Comparison of ENCODE assay signal across 36 cellular contexts in genomic region chr12:120994059-120994458, GRCh38. TPM values are rescaled to one million over a fixed set of nuclear protein-coding genes. Genes with fewer than 3 reads are reported as not detected.
"Had no signal": no experiment of that assay in that cellular context is flagged by ENCODE, and none has a peak within 500 bp of the region (broad histone marks: within the 10 kb centered on the region; RNA-seq: fewer than 3 reads in every experiment).

No MANE protein-coding gene starts in this region.

- H3K36me3 Mint-ChIP-seq: activated naive CD8-positive, alpha-beta T cell had no signal

- H3K27ac Mint-ChIP-seq: activated B cell treated with CpG ODN at 0.5 μM for 24 hours; activated CD8-positive, alpha-beta T cell treated with anti-CD3 and anti-CD28 coated beads for 36 hours; activated naive CD8-positive, alpha-beta T cell; activated T-helper 17 cell treated with anti-CD3 and anti-CD28 coated beads, Interleukin-2, amount 50 U/mL, for 72 hours; effector memory CD8-positive, alpha-beta T cell; T-helper 17 cell; T-helper 2 cell treated with Interferon-gamma antibody and Interleukin-4, amounts not matched to agents 5 μg/mL and 100 μg/mL, for 36 hours had no signal

- DNase-seq: activated B cell treated with CpG ODN at 0.5 μM for 24 hours; activated CD4-positive, alpha-beta T cell treated with anti-CD3 and anti-CD28 coated beads for 48 hours; activated CD4-positive, alpha-beta T cell treated with anti-CD3 and anti-CD28 coated beads, Interleukin-2, amount 50 U/mL, for 1 hour; activated CD4-positive, alpha-beta T cell treated with anti-CD3 and anti-CD28 coated beads, Interleukin-2, amount 50 U/mL, for 48 hours; activated CD8-positive, alpha-beta memory T cell treated with anti-CD3 and anti-CD28 coated beads for 24 hours; activated CD8-positive, alpha-beta T cell treated with anti-CD3 and anti-CD28 coated beads for 36 hours; activated effector memory CD4-positive, alpha-beta T cell treated with Interleukin-2 at 50 U/mL for 16 hours; activated gamma-delta T cell treated with Interleukin-2 at 50 U/mL for 16 hours; activated naive CD4-positive, alpha-beta T cell treated with anti-CD3 and anti-CD28 coated beads, Interleukin-2, amount 50 U/mL, for 16 hours; activated naive CD4-positive, alpha-beta T cell treated with Interleukin-2 at 50 U/mL for 16 hours; activated T-cell treated with anti-CD3 and anti-CD28 coated beads, Interleukin-2, amount 50 U/mL, for 4 hours; amygdala; body of pancreas; caudate nucleus; cortex of kidney; dermis blood vessel endothelial cell; effector CD4-positive, alpha-beta T cell; effector memory CD8-positive, alpha-beta T cell; erythroblast; esophagus squamous epithelium; foreskin melanocyte; T-helper 1 cell; T-helper 17 cell; T1000; WERI-Rb-1 had no signal

- H3K36me3 ChIP-seq: esophagus squamous epithelium, gastroesophageal sphincter, WERI-Rb-1 had no signal

- H3K27me3 ChIP-seq: body of pancreas, esophagus squamous epithelium had no signal

- H3K27me3 Mint-ChIP-seq: T-helper 17 cell had no signal

- H3K4me1 Mint-ChIP-seq: activated B cell treated with CpG ODN at 0.5 μM for 24 hours, T-helper 17 cell had no signal

- H3K4me3 ChIP-seq: body of pancreas, esophagus squamous epithelium, gastroesophageal sphincter had no signal

- H3K9me3 ChIP-seq: body of pancreas, esophagus squamous epithelium, gastroesophageal sphincter had no signal

- H3K27ac ChIP-seq: body of pancreas, esophagus squamous epithelium, gastroesophageal sphincter, WERI-Rb-1 had no signal

- FAIRE-seq: colon had no signal

- H3K4me3 Mint-ChIP-seq: activated B cell treated with CpG ODN at 0.5 μM for 24 hours; activated CD8-positive, alpha-beta T cell treated with anti-CD3 and anti-CD28 coated beads for 36 hours; activated naive CD8-positive, alpha-beta T cell; activated T-cell treated with anti-CD3 and anti-CD28 coated beads, Interleukin-2, amount 50 U/mL, for 4 hours; activated T-helper 17 cell treated with anti-CD3 and anti-CD28 coated beads, Interleukin-2, amount 50 U/mL, for 72 hours; effector memory CD8-positive, alpha-beta T cell; T-helper 17 cell; T-helper 2 cell treated with Interferon-gamma antibody and Interleukin-4, amounts not matched to agents 5 μg/mL and 100 μg/mL, for 36 hours had no signal

- H3K9me3 Mint-ChIP-seq: activated B cell treated with CpG ODN at 0.5 μM for 24 hours; activated CD8-positive, alpha-beta T cell treated with anti-CD3 and anti-CD28 coated beads for 36 hours; activated T-cell treated with anti-CD3 and anti-CD28 coated beads, Interleukin-2, amount 50 U/mL, for 4 hours; activated T-helper 17 cell treated with anti-CD3 and anti-CD28 coated beads, Interleukin-2, amount 50 U/mL, for 72 hours; T-helper 2 cell treated with Interferon-gamma antibody and Interleukin-4, amounts not matched to agents 5 μg/mL and 100 μg/mL, for 36 hours had no signal

- H3K4me1 ChIP-seq: esophagus squamous epithelium had no signal

- ATAC-seq: activated CD4-positive, CD25-positive, alpha-beta regulatory T cell treated with anti-CD3 and anti-CD28 coated beads, Interleukin-2, amount 50 U/mL, for 24 hours; activated CD8-positive, alpha-beta T cell treated with anti-CD3 and anti-CD28 coated beads for 36 hours; activated T-cell treated with anti-CD3 and anti-CD28 coated beads, Interleukin-2, amount 50 U/mL, for 4 hours; activated T-helper 17 cell treated with anti-CD3 and anti-CD28 coated beads, Interleukin-2, amount 50 U/mL, for 72 hours; body of pancreas; effector memory CD8-positive, alpha-beta T cell; gastroesophageal sphincter; T-helper 17 cell had no signal

RNA-seq across cellular contexts. Expression of gene HNF1A, which starts 15.7 kb away (rescaled TPM):
- total RNA-seq: activated B cell treated with CpG ODN at 0.5 μM for 24 hours; activated CD8-positive, alpha-beta T cell treated with anti-CD3 and anti-CD28 coated beads for 36 hours; activated T-cell treated with anti-CD3 and anti-CD28 coated beads, Interleukin-2, amount 50 U/mL, for 4 hours; activated T-helper 17 cell treated with anti-CD3 and anti-CD28 coated beads, Interleukin-2, amount 50 U/mL, for 72 hours; aorta; chondrocyte; dermis blood vessel endothelial cell; esophagus squamous epithelium; fibroblast of lung; fibroblast of villous mesenchyme; glomerular endothelial cell; T-helper 17 cell had no signal
- polyA plus RNA-seq: fibroblast of lung had no signal

RNA-seq across cellular contexts. Expression of gene OASL, which starts 45.0 kb away (rescaled TPM):
- total RNA-seq: chondrocyte had no signal
